ENCODE assay signal across 1 cellular context in the genomic region with DNA sequence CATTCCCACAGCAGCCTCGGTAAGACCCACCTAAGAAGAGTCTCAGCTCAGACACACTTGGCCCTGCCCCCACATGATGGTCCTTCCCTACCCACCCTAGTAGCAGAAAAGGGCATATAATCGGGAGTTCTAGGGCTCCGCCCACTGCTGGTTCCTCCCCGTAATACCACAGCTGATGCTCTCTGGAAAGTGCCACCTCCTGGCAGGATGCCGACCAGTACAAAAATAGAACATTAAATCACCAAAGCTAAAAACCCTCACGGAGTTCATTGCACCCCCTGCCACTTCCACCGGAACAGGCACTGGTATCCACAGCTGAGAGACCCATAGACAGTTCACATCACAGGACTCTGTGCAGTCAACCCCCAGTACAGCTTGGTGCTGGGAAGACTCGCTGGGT.
TF ChIP-seq lines count a peak whose summit lies in the region.

No MANE protein-coding gene starts in this region.

TF ChIP-seq in GM23338, 12 proteins besides CTCF, POLR2A, EP300 and RAD21 (continued from another document):
- TF ChIP-seq, protein P1, sequence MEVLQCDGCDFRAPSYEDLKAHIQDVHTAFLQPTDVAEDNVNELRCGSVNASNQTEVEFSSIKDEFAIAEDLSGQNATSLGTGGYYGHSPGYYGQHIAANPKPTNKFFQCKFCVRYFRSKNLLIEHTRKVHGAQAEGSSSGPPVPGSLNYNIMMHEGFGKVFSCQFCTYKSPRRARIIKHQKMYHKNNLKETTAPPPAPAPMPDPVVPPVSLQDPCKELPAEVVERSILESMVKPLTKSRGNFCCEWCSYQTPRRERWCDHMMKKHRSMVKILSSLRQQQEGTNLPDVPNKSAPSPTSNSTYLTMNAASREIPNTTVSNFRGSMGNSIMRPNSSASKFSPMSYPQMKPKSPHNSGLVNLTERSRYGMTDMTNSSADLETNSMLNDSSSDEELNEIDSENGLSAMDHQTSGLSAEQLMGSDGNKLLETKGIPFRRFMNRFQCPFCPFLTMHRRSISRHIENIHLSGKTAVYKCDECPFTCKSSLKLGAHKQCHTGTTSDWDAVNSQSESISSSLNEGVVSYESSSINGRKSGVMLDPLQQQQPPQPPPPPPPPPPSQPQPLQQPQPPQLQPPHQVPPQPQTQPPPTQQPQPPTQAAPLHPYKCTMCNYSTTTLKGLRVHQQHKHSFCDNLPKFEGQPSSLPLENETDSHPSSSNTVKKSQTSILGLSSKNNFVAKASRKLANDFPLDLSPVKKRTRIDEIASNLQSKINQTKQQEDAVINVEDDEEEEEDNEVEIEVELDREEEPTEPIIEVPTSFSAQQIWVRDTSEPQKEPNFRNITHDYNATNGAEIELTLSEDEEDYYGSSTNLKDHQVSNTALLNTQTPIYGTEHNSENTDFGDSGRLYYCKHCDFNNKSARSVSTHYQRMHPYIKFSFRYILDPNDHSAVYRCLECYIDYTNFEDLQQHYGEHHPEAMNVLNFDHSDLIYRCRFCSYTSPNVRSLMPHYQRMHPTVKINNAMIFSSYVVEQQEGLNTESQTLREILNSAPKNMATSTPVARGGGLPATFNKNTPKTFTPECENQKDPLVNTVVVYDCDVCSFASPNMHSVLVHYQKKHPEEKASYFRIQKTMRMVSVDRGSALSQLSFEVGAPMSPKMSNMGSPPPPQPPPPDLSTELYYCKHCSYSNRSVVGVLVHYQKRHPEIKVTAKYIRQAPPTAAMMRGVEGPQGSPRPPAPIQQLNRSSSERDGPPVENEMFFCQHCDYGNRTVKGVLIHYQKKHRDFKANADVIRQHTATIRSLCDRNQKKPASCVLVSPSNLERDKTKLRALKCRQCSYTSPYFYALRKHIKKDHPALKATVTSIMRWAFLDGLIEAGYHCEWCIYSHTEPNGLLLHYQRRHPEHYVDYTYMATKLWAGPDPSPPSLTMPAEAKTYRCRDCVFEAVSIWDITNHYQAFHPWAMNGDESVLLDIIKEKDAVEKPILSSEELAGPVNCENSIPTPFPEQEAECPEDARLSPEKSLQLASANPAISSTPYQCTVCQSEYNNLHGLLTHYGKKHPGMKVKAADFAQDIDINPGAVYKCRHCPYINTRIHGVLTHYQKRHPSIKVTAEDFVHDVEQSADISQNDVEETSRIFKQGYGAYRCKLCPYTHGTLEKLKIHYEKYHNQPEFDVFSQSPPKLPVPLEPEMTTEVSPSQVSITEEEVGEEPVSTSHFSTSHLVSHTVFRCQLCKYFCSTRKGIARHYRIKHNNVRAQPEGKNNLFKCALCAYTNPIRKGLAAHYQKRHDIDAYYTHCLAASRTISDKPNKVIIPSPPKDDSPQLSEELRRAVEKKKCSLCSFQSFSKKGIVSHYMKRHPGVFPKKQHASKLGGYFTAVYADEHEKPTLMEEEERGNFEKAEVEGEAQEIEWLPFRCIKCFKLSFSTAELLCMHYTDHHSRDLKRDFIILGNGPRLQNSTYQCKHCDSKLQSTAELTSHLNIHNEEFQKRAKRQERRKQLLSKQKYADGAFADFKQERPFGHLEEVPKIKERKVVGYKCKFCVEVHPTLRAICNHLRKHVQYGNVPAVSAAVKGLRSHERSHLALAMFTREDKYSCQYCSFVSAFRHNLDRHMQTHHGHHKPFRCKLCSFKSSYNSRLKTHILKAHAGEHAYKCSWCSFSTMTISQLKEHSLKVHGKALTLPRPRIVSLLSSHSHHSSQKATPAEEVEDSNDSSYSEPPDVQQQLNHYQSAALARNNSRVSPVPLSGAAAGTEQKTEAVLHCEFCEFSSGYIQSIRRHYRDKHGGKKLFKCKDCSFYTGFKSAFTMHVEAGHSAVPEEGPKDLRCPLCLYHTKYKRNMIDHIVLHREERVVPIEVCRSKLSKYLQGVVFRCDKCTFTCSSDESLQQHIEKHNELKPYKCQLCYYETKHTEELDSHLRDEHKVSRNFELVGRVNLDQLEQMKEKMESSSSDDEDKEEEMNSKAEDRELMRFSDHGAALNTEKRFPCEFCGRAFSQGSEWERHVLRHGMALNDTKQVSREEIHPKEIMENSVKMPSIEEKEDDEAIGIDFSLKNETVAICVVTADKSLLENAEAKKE (CRISPR knock-in tag; IDR thresholded peaks at IDR 0.05) = no peak
- TF ChIP-seq ETS1 (IDR thresholded peaks at IDR 0.05) = no peak
- TF ChIP-seq, protein P2, sequence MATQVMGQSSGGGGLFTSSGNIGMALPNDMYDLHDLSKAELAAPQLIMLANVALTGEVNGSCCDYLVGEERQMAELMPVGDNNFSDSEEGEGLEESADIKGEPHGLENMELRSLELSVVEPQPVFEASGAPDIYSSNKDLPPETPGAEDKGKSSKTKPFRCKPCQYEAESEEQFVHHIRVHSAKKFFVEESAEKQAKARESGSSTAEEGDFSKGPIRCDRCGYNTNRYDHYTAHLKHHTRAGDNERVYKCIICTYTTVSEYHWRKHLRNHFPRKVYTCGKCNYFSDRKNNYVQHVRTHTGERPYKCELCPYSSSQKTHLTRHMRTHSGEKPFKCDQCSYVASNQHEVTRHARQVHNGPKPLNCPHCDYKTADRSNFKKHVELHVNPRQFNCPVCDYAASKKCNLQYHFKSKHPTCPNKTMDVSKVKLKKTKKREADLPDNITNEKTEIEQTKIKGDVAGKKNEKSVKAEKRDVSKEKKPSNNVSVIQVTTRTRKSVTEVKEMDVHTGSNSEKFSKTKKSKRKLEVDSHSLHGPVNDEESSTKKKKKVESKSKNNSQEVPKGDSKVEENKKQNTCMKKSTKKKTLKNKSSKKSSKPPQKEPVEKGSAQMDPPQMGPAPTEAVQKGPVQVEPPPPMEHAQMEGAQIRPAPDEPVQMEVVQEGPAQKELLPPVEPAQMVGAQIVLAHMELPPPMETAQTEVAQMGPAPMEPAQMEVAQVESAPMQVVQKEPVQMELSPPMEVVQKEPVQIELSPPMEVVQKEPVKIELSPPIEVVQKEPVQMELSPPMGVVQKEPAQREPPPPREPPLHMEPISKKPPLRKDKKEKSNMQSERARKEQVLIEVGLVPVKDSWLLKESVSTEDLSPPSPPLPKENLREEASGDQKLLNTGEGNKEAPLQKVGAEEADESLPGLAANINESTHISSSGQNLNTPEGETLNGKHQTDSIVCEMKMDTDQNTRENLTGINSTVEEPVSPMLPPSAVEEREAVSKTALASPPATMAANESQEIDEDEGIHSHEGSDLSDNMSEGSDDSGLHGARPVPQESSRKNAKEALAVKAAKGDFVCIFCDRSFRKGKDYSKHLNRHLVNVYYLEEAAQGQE (IDR thresholded peaks at IDR 0.05; ENCODE audit: unreplicated experiment) = no peak
- TF ChIP-seq CREB1 (CRISPR knock-in tag; IDR thresholded peaks at IDR 0.05; ENCODE audit: low read depth) = no peak
- no peak for TF ChIP-seq JUNB (IDR thresholded peaks at IDR 0.05; ENCODE audit: unreplicated experiment)
- TF ChIP-seq STAT1 (IDR thresholded peaks at IDR 0.05; ENCODE audit: unreplicated experiment) = no peak
- TF ChIP-seq EZH2phosphoT487 (IDR thresholded peaks at IDR 0.05; ENCODE audit: unreplicated experiment) = no peak
TF ChIP-seq in GM23338: peak in this region for 0.
